In genomic region chr20:57291003-57291402, GRCh38 we compare ENCODE assay signal across 1 cellular context.
TF ChIP-seq lines count a peak whose summit lies in the region.

No MANE protein-coding gene starts in this region.

TF ChIP-seq in A549, 52 proteins besides CTCF, POLR2A, EP300 and RAD21 (continued from another document):
- TF ChIP-seq RARB (CRISPR knock-in tag; IDR thresholded peaks at IDR 0.05) (no peak), NR3C1 (IDR thresholded peaks at IDR 0.05) (no peak)
TF ChIP-seq in A549: peak in this region for 0.
